8 cellular contexts compared by ENCODE assay signal in the genomic region with DNA sequence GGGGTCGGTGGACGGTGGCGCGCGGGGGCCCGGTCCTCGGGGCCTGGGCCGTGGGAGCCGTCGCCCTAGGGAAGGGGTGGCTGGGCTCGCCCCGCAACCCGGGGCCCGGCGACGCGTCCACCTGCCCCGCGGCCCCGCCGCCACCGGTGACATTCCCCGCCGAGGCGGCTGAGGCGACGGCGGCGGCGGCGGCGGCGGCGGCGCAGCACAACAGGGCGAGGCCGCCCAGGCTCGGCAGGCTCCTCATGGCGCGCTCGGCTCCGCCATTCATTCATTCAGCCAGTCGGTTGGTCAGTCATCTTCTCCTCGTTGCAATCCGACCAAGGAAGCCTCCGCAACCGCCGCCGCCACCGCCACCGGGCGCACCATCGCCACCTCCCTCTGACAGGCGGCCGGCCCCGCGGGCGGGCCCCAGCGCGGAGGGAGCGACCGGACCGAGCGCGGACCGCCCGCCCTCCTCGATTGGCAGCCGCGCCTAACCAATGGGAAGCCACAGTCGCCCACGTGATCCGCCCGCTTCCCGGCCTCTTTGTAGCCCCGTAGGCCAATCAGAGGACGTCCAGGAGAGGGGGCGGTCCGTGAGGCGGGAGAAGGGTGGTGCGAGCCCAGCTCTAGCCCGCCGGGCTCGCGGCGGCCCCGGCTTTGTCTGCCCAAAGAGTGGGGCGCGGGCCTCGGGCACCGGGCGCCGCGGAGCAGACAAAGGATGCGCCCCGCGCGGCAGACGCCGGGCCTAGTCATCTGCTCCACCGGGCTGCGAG. TPM values are rescaled to one million over a fixed set of nuclear protein-coding genes. Genes with fewer than 3 reads are reported as not detected.
DNase-seq lines count a peak whose midpoint lies in the region; ATAC-seq and TF ChIP-seq lines count a peak whose summit lies in the region.

Gene MEGF9, minus strand, starts transcription at position 383 of the 758 bp plus-strand sequence. Its CDS starts 112 bp downstream, at position 271.

- H3K27me3 Mint-ChIP-seq in dendritic cell treated with granulocyte-macrophage colony-stimulating factor and Interleukin-4, amounts not matched to agents 40 ng/mL and 50 ng/mL, for 4 days: no peaks in the 10 kb centered on the region

- H3K27ac ChIP-seq in C4-2B (peak within 1 kb of the TSS; percentile 79), left lung (peak within 1 kb of the TSS; percentile 86 to 95)

- DNase-seq in NCI-H69 (lab: John Stamatoyannopoulos, UW) (peak; percentile 99), left lung (peak; percentile 98 to 99)
- DNase-seq in activated CD4-positive, alpha-beta T cell treated with anti-CD3 and anti-CD28 coated beads, Interleukin-2, amount 50 U/mL, for 1 hour: peak; percentile 94
- peak; percentile 94 for DNase-seq in stimulated activated CD4-positive, alpha-beta T cell treated with anti-CD3 and anti-CD28 coated beads, Interleukin-2, amount 100 ng/mL, for 4 hours (ENCODE audit: low read depth)

- H3K36me3 ChIP-seq in left lung: peaks cover 0 to 5% of the 10 kb centered on the region in 2 donors

- peaks cover 21% of the 10 kb centered on the region for H3K36me3 Mint-ChIP-seq in dendritic cell treated with granulocyte-macrophage colony-stimulating factor and Interleukin-4, amounts not matched to agents 40 ng/mL and 50 ng/mL, for 4 days (ENCODE audit: low read depth)

- peak within 1 kb of the TSS; percentile 82 to 88 for H3K4me3 ChIP-seq in left lung

- peak within 1 kb of the TSS; percentile 99 for H3K4me3 Mint-ChIP-seq in dendritic cell treated with granulocyte-macrophage colony-stimulating factor and Interleukin-4, amounts not matched to agents 40 ng/mL and 50 ng/mL, for 4 days

- H3K27ac Mint-ChIP-seq in dendritic cell treated with granulocyte-macrophage colony-stimulating factor and Interleukin-4, amounts not matched to agents 40 ng/mL and 50 ng/mL, for 4 days: peak within 1 kb of the TSS; percentile 98

- peak; percentile 98 for ATAC-seq in GM19372 (IDR thresholded peaks at IDR 0.05; ENCODE audit: low read depth, unreplicated experiment)
- peak; percentile 96 for ATAC-seq in HG03521 (IDR thresholded peaks at IDR 0.05; ENCODE audit: unreplicated experiment)
- peak; percentile 93 for ATAC-seq in left lung

- intact Hi-C loops in dendritic cell treated with granulocyte-macrophage colony-stimulating factor and Interleukin-4, amounts not matched to agents 40 ng/mL and 50 ng/mL, for 4 days (cut with micrococcal nuclease): loop anchor here (5.0 kb wide), 1 partner anchor 42 kb away; no protein-coding TSS in a partner anchor
- intact Hi-C loops in left lung (cut with DNase I): no loop called here

- H3K4me1 ChIP-seq in left lung: peaks cover 19 to 46% of the 10 kb centered on the region in 2 donors

- H3K9me3 ChIP-seq in left lung: no peaks in the 10 kb centered on the region

- TF ChIP-seq CTCF in C4-2B (conservative IDR thresholded peaks at IDR 0.05) (no peak), left lung (IDR thresholded peaks at IDR 0.05) (peak in 1 of 2 donors; percentile 17)

- no peaks in the 10 kb centered on the region for H3K27me3 ChIP-seq in left lung

- no peaks in the 10 kb centered on the region for H3K9me3 Mint-ChIP-seq in dendritic cell treated with granulocyte-macrophage colony-stimulating factor and Interleukin-4, amounts not matched to agents 40 ng/mL and 50 ng/mL, for 4 days

- peaks cover 40% of the 10 kb centered on the region for H3K4me1 Mint-ChIP-seq in dendritic cell treated with granulocyte-macrophage colony-stimulating factor and Interleukin-4, amounts not matched to agents 40 ng/mL and 50 ng/mL, for 4 days (ENCODE audit: low read depth)

RNA-seq across cellular contexts. Expression of gene MEGF9, which starts in this region (rescaled TPM):
- 100 to 1,000 TPM in 1 of 2 donors, 10 to 100 TPM in 1; 75.1 to 103 TPM for total RNA-seq in left lung

Comparison
In these comparisons a context has a peak if more than half of its experiments do, and no peak if none do; other contexts are left out.
1. Peak in every context shown above with its lines: DNase-seq, ATAC-seq, H3K4me3 ChIP-seq and H3K27ac ChIP-seq.